8 cellular contexts compared by ENCODE assay signal in genomic region chr13:21435710-21436151, GRCh38. TPM values are rescaled to one million over a fixed set of nuclear protein-coding genes. Genes with fewer than 3 reads are reported as not detected.
DNase-seq lines count a peak whose midpoint lies in the region; ATAC-seq and TF ChIP-seq lines count a peak whose summit lies in the region.

No MANE protein-coding gene starts in this region.

- peak overlapping the region; percentile 35 for H3K4me3 ChIP-seq in WI38 (ENCODE audit: low read depth, low read length)
- H3K4me3 ChIP-seq in mucosa of descending colon: no peak overlapping the region
- H3K4me3 ChIP-seq in testis: no peak overlapping the region
- H3K4me3 ChIP-seq in Karpas-422 (ENCODE audit: low read length): no peak overlapping the region

- ATAC-seq in GM19455 (IDR thresholded peaks at IDR 0.05; ENCODE audit: unreplicated experiment) (peak; percentile 98), HG03521 (IDR thresholded peaks at IDR 0.05; ENCODE audit: unreplicated experiment) (peak; percentile 99), mucosa of descending colon (peak; percentile 100)

- H3K4me3 Mint-ChIP-seq in CD14-positive monocyte: peak overlapping the region; percentile 64 to 81
- H3K4me3 Mint-ChIP-seq in dendritic cell treated with granulocyte-macrophage colony-stimulating factor and Interleukin-4, amounts not matched to agents 40 ng/mL and 50 ng/mL, for 4 days: peak overlapping the region; percentile 49

- H3K9me2 ChIP-seq in Karpas-422 (replicated peaks; ENCODE audit: insufficient read depth, low read length): no peaks in the 10 kb centered on the region

- H3K4me2 ChIP-seq in Karpas-422 (ENCODE audit: low read depth, low read length, poor library complexity, severe bottlenecking): no peak overlapping the region

- peaks cover 7 to 15% of the 10 kb centered on the region in 2 donors for H3K36me3 Mint-ChIP-seq in CD14-positive monocyte
- peaks cover 24% of the 10 kb centered on the region for H3K36me3 Mint-ChIP-seq in dendritic cell treated with granulocyte-macrophage colony-stimulating factor and Interleukin-4, amounts not matched to agents 40 ng/mL and 50 ng/mL, for 4 days (ENCODE audit: low read depth)

- H3K27me3 Mint-ChIP-seq in CD14-positive monocyte (ENCODE audit: low read depth in 3 of 3): no peaks in the 10 kb centered on the region
- H3K27me3 Mint-ChIP-seq in dendritic cell treated with granulocyte-macrophage colony-stimulating factor and Interleukin-4, amounts not matched to agents 40 ng/mL and 50 ng/mL, for 4 days: no peaks in the 10 kb centered on the region

- H3K27ac ChIP-seq in testis (peak overlapping the region; percentile 58 to 64), Karpas-422 (ENCODE audit: low read length) (no peak overlapping the region)

- H3K36me3 ChIP-seq in mucosa of descending colon (ENCODE audit: low read depth) (no peaks in the 10 kb centered on the region), testis (ENCODE audit: low read depth, missing control alignments) (no peaks in the 10 kb centered on the region), Karpas-422 (ENCODE audit: insufficient read depth, low read length) (peaks cover 6% of the 10 kb centered on the region)

- 34 to 56% methylated on average over 2 of the region's 2 CpGs for WGBS in testis, 2 donors

- peaks cover 96% of the 10 kb centered on the region for H3K79me2 ChIP-seq in Karpas-422 (ENCODE audit: low read length)

- H3K4me1 Mint-ChIP-seq in CD14-positive monocyte: peaks cover 56% of the 10 kb centered on the region
- H3K4me1 Mint-ChIP-seq in dendritic cell treated with granulocyte-macrophage colony-stimulating factor and Interleukin-4, amounts not matched to agents 40 ng/mL and 50 ng/mL, for 4 days (ENCODE audit: low read depth): peaks cover 43% of the 10 kb centered on the region

- intact Hi-C loops in CD14-positive monocyte (cut with micrococcal nuclease): loop anchor here in 1 of 2 donors (2.0 kb wide), 1 partner anchor 23 kb away; the partner anchor contains the start of gene ZDHHC20
- intact Hi-C loops in dendritic cell treated with granulocyte-macrophage colony-stimulating factor and Interleukin-4, amounts not matched to agents 40 ng/mL and 50 ng/mL, for 4 days (cut with micrococcal nuclease): no loop called here
- intact Hi-C loops in mucosa of descending colon (cut with DNase I, micrococcal nuclease): no loop called here
- intact Hi-C loops in testis (cut with DNase I; ENCODE audit: low total_unique reads): no loop called here

- TF ChIP-seq CTCF in CD14-positive monocyte (IDR thresholded peaks at IDR 0.05) (no peak), WI38 (IDR thresholded peaks at IDR 0.05; ENCODE audit: low read depth, low read length) (no peak), mucosa of descending colon (IDR thresholded peaks at IDR 0.05) (no peak), testis (IDR thresholded peaks at IDR 0.05) (no peak)

- peaks cover 4 to 10% (median 6%) of the 10 kb centered on the region in 7 donors for H3K9me3 Mint-ChIP-seq in CD14-positive monocyte
- H3K9me3 Mint-ChIP-seq in dendritic cell treated with granulocyte-macrophage colony-stimulating factor and Interleukin-4, amounts not matched to agents 40 ng/mL and 50 ng/mL, for 4 days: peaks cover 14% of the 10 kb centered on the region

- H3K27me3 ChIP-seq in testis (no peaks in the 10 kb centered on the region), Karpas-422 (ENCODE audit: low read length) (no peaks in the 10 kb centered on the region)

- peaks cover 7% of the 10 kb centered on the region for H3K9me3 ChIP-seq in mucosa of descending colon
- H3K9me3 ChIP-seq in testis: no peaks in the 10 kb centered on the region
- H3K9me3 ChIP-seq in Karpas-422 (ENCODE audit: low read length): peaks cover 1% of the 10 kb centered on the region

- H2AFZ ChIP-seq in Karpas-422 (ENCODE audit: low read length): no peak overlapping the region

- TF ChIP-seq POLR2A in testis (IDR thresholded peaks at IDR 0.05): no peak

- no peaks in the 10 kb centered on the region for H4K20me1 ChIP-seq in Karpas-422 (ENCODE audit: insufficient read depth, low read depth, low read length)

- peaks cover 6% of the 10 kb centered on the region for H3K4me1 ChIP-seq in mucosa of descending colon (ENCODE audit: low read depth)
- H3K4me1 ChIP-seq in testis: peaks cover 7% of the 10 kb centered on the region
- H3K4me1 ChIP-seq in Karpas-422 (ENCODE audit: low read length): peaks cover 10% of the 10 kb centered on the region

- peak overlapping the region; percentile 93 to 99 (median 98) for H3K27ac Mint-ChIP-seq in CD14-positive monocyte
- H3K27ac Mint-ChIP-seq in dendritic cell treated with granulocyte-macrophage colony-stimulating factor and Interleukin-4, amounts not matched to agents 40 ng/mL and 50 ng/mL, for 4 days: peak overlapping the region; percentile 91

- no peak overlapping the region for H3K9ac ChIP-seq in Karpas-422 (ENCODE audit: low read length)

- DNase-seq in CD14-positive monocyte (ENCODE audit: low spot score) (peak; percentile 93), mucosa of descending colon (peak; percentile 37 to 72 (median 61)), testis (peak; percentile 84), Karpas-422 (no peak)

RNA-seq across cellular contexts. Expression of gene ZDHHC20, which starts 23.4 kb away (rescaled TPM):
- polyA plus RNA-seq in CD14-positive monocyte (10 to 100 TPM; 66.8 to 67.8 TPM), testis (ENCODE audit: insufficient read depth, low read depth, low replicate concordance) (75.8 TPM)
- total RNA-seq in mucosa of descending colon (10 to 100 TPM; 55.2 to 77.4 (median 74.4) TPM), testis (10 to 100 TPM; 52.4 to 76.2 TPM)
- 44.0 and 129 TPM in 2 replicates for total RNA-seq in Karpas-422 (2014; rRNA removed; shearing (Covaris generic); ENCODE audit: low replicate concordance)
